1 cellular context compared by ENCODE assay signal in genomic region chr17:2719861-2720260, GRCh38.
TF ChIP-seq lines count a peak whose summit lies in the region.

No MANE protein-coding gene starts in this region.

TF ChIP-seq in GM23338, 12 proteins besides CTCF, POLR2A, EP300 and RAD21 (continued from another document):
- TF ChIP-seq REST (IDR thresholded peaks at IDR 0.05; ENCODE audit: unreplicated experiment) (no peak), POLR2AphosphoS5 (IDR thresholded peaks at IDR 0.05; ENCODE audit: low read depth) (no peak), CREB1 (CRISPR knock-in tag; IDR thresholded peaks at IDR 0.05; ENCODE audit: low read depth) (no peak), ZNF331 (CRISPR knock-in tag; IDR thresholded peaks at IDR 0.05; ENCODE audit: low read depth) (no peak), EZH2 (IDR thresholded peaks at IDR 0.05; ENCODE audit: low read depth, unreplicated experiment) (no peak), EZH2phosphoT487 (IDR thresholded peaks at IDR 0.05; ENCODE audit: unreplicated experiment) (no peak), JUNB (IDR thresholded peaks at IDR 0.05; ENCODE audit: unreplicated experiment) (no peak), STAT1 (IDR thresholded peaks at IDR 0.05; ENCODE audit: unreplicated experiment) (no peak)
